In genomic region chr9:115042781-115043509, GRCh38 we compare ENCODE assay signal across 8 cellular contexts.
A peak's percentile ranks its signal among the peaks of the same experiment; 100 is the strongest.
DNase-seq lines count a peak whose midpoint lies in the region; ATAC-seq and TF ChIP-seq lines count a peak whose summit lies in the region.

No MANE protein-coding gene starts in this region.

- H3K27me3 ChIP-seq in osteoblast (ENCODE audit: insufficient read depth, low read length) (no peaks in the 10 kb centered on the region), foreskin keratinocyte (no peaks in the 10 kb centered on the region)

- DNase-seq in GM10266 (ENCODE audit: extremely low spot score) (peak; percentile 23), SIG-M5 treated with dmso at 0.1 percent for 504 hours (lab: John Stamatoyannopoulos, UW; ENCODE audit: unreplicated experiment) (peak; percentile 83), osteoblast (ENCODE audit: insufficient read length, low spot score, missing footprints) (peak; percentile 39), DMS 273 (lab: John Stamatoyannopoulos, UW; ENCODE audit: unreplicated experiment) (no peak), foreskin keratinocyte (no peak), KG1 (lab: John Stamatoyannopoulos, UW) (no peak)

- H3K4me3 ChIP-seq in osteoblast (ENCODE audit: insufficient read depth, low read length) = no peak overlapping the region

- no peaks in the 10 kb centered on the region for H3K79me2 ChIP-seq in osteoblast (ENCODE audit: insufficient read depth, low read length)

- H3K9me3 ChIP-seq in osteoblast (ENCODE audit: low read depth, low read length) = no peaks in the 10 kb centered on the region

- peaks cover 74% of the 10 kb centered on the region for H3K36me3 ChIP-seq in osteoblast (ENCODE audit: insufficient read depth, low read length)

- H4K20me1 ChIP-seq in osteoblast (ENCODE audit: insufficient read depth, low read length) = no peaks in the 10 kb centered on the region

- peak; percentile 77 for ATAC-seq in GM21529 (IDR thresholded peaks at IDR 0.05; ENCODE audit: unreplicated experiment)
- ATAC-seq in foreskin keratinocyte = no peak
- no peak for ATAC-seq in HG03280 (IDR thresholded peaks at IDR 0.05; ENCODE audit: unreplicated experiment)

- H3K4me2 ChIP-seq in osteoblast (ENCODE audit: insufficient read depth, low read length) = peak overlapping the region; percentile 3

- H3K4me1 ChIP-seq in osteoblast (ENCODE audit: insufficient read depth, low read length) (peaks cover 19% of the 10 kb centered on the region), foreskin keratinocyte (no peaks in the 10 kb centered on the region)

- peak overlapping the region; percentile 13 for H2AFZ ChIP-seq in osteoblast (ENCODE audit: low read length)

- peak overlapping the region; percentile 85 for H3K27ac ChIP-seq in osteoblast (ENCODE audit: low read depth, low read length)
- no peak overlapping the region for H3K27ac ChIP-seq in foreskin keratinocyte

- TF ChIP-seq CTCF in GM10266 (IDR thresholded peaks at IDR 0.05; ENCODE audit: control insufficient read depth, insufficient read depth, low read depth, missing control alignments) (no peak), osteoblast (IDR thresholded peaks at IDR 0.05; ENCODE audit: extremely low read depth, low read depth, low read length) (no peak), foreskin keratinocyte (conservative IDR thresholded peaks at IDR 0.05) (no peak)

Comparison
In these comparisons a context has a peak if more than half of its experiments do, and no peak if none do; other contexts are left out.
1. DNase-seq: peak in GM10266 (single experiment), SIG-M5 treated with dmso at 0.1 percent for 504 hours (single experiment) and osteoblast (single experiment); none in DMS 273 (single experiment), foreskin keratinocyte (0 of 2) and KG1 (single experiment).